ENCODE assay signal across 27 cellular contexts in the genomic region with DNA sequence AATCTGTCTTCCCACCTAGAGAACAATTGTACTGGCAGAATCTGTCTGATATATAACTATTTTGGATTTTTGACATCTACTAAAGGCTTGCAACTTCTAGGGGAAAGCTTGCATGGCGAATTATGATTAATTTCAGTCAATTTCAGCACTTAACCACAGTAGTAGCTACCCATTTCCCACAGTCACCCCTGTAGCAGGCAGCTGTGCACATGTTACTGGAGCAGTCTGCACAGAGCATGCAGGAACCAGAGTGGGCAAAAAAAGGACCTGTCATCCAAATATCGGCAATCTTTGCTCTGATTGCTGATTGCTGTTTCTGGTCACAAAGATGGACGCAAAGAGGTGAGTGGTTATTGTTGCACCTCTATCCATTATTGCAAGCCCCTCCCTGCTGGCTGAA.
"Had no signal": no experiment of that assay in that cellular context is flagged by ENCODE, and none has a peak within 500 bp of the region (broad histone marks: within the 10 kb centered on the region; RNA-seq: fewer than 3 reads in every experiment).

No MANE protein-coding gene starts in this region.

- H3K9me3 ChIP-seq: colonic mucosa, gastrocnemius medialis, heart left ventricle, neutrophil, pancreas, right lobe of liver, thoracic aorta, tibial nerve, upper lobe of left lung had no signal

- FAIRE-seq: pancreas, urothelium cell line had no signal

- DNase-seq: colonic mucosa; effector CD8-positive, alpha-beta T cell; endodermal cell; foreskin fibroblast; gastrocnemius medialis; heart left ventricle; kidney; natural killer cell; pancreas; right lobe of liver; small intestine; stimulated activated CD4-positive, alpha-beta T cell treated with anti-CD3 and anti-CD28 coated beads, Interleukin-15, amount 100 ng/mL, for 24 hours; stimulated activated CD4-positive, alpha-beta T cell treated with anti-CD3 and anti-CD28 coated beads, Interleukin-4, amount 100 ng/mL, for 4 hours; stimulated activated naive CD8-positive, alpha-beta T cell treated with anti-CD3 and anti-CD28 coated beads, Interleukin-15, Interleukin-2, amounts not matched to agents 100 U/mL and 50 U/mL, for 24 hours; upper lobe of left lung had no signal

- H3K4me1 ChIP-seq: colonic mucosa, gastrocnemius medialis, heart left ventricle, pancreas, right lobe of liver, tibial nerve, upper lobe of left lung had no signal

- H3K27me3 ChIP-seq: colonic mucosa, gastrocnemius medialis, heart left ventricle, hepatocyte, neutrophil, pancreas, right lobe of liver, tibial nerve, upper lobe of left lung had no signal

- H3K27ac ChIP-seq: colonic mucosa, epithelial cell of prostate, gastrocnemius medialis, heart left ventricle, hepatocyte, neutrophil, pancreas, right lobe of liver, thoracic aorta, tibial nerve, upper lobe of left lung had no signal

- H3K27ac Mint-ChIP-seq: dendritic cell treated with granulocyte-macrophage colony-stimulating factor and Interleukin-4, amounts not matched to agents 40 ng/mL and 50 ng/mL, for 4 days; endodermal cell; memory B cell; natural killer cell; stimulated activated memory B cell treated with anti-CD40 and anti-IgM and Interleukin-4, amounts not matched to agents 10 μg/mL and 1 μg/mL and 100 μg/mL, for 72 hours had no signal

- H3K9me3 Mint-ChIP-seq: dendritic cell treated with granulocyte-macrophage colony-stimulating factor and Interleukin-4, amounts not matched to agents 40 ng/mL and 50 ng/mL, for 4 days; endodermal cell; stimulated activated memory B cell treated with anti-CD40 and anti-IgM and Interleukin-4, amounts not matched to agents 10 μg/mL and 1 μg/mL and 100 μg/mL, for 72 hours had no signal

- H3K79me2 ChIP-seq: hepatocyte had no signal

- H3K36me3 Mint-ChIP-seq: memory B cell; natural killer cell; stimulated activated memory B cell treated with anti-CD40 and anti-IgM and Interleukin-4, amounts not matched to agents 10 μg/mL and 1 μg/mL and 100 μg/mL, for 72 hours had no signal

- H3K27me3 Mint-ChIP-seq: dendritic cell treated with granulocyte-macrophage colony-stimulating factor and Interleukin-4, amounts not matched to agents 40 ng/mL and 50 ng/mL, for 4 days; memory B cell; stimulated activated memory B cell treated with anti-CD40 and anti-IgM and Interleukin-4, amounts not matched to agents 10 μg/mL and 1 μg/mL and 100 μg/mL, for 72 hours had no signal

- H3K4me3 Mint-ChIP-seq: dendritic cell treated with granulocyte-macrophage colony-stimulating factor and Interleukin-4, amounts not matched to agents 40 ng/mL and 50 ng/mL, for 4 days; endodermal cell; memory B cell; natural killer cell; stimulated activated memory B cell treated with anti-CD40 and anti-IgM and Interleukin-4, amounts not matched to agents 10 μg/mL and 1 μg/mL and 100 μg/mL, for 72 hours had no signal

- H3K4me1 Mint-ChIP-seq: endodermal cell, natural killer cell had no signal

- H3K36me3 ChIP-seq: colonic mucosa, gastrocnemius medialis, heart left ventricle, neutrophil, pancreas, right lobe of liver, thoracic aorta, tibial nerve, upper lobe of left lung had no signal

- H2AFZ ChIP-seq: hepatocyte had no signal

- ATAC-seq: esophagus mucosa; gastrocnemius medialis; heart left ventricle; left lobe of liver; natural killer cell; pancreas; right lobe of liver; stimulated activated memory B cell treated with anti-CD40 and anti-IgM and Interleukin-4, amounts not matched to agents 10 μg/mL and 1 μg/mL and 100 μg/mL, for 72 hours; stimulated activated naive CD8-positive, alpha-beta T cell treated with anti-CD3 and anti-CD28 coated beads, Interleukin-15, Interleukin-2, amounts not matched to agents 100 U/mL and 50 U/mL, for 24 hours had no signal

- H3K4me2 ChIP-seq: hepatocyte had no signal

- H3K4me3 ChIP-seq: colonic mucosa, gastrocnemius medialis, heart left ventricle, hepatocyte, lung, pancreas, right lobe of liver, thoracic aorta, tibial nerve, upper lobe of left lung had no signal
